In the genomic region with DNA sequence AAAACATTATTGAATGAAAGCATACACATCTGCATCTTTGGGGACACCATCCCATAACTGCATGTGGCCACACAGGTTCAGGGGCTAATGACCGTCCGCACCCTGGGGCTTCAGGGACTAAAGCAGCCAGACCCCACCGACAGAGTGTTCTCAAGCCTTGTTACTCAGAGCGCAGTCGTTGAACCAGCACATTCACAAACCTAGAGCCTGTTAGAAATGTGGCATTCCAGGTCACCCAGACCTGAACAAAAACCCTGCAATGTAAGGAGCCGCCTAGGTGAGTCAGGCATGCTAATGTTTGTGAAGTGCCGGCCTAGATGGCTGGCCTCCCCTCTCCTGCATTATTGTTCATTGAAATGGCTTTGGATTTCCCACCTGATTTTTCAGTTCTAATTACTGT, we compare ENCODE assay signal across 2 cellular contexts.
TF ChIP-seq lines count a peak whose summit lies in the region.

No MANE protein-coding gene starts in this region.

TF ChIP-seq in GM23338, 12 proteins besides CTCF, POLR2A, EP300 and RAD21:
- no peak for TF ChIP-seq CREB1 (CRISPR knock-in tag; IDR thresholded peaks at IDR 0.05; ENCODE audit: low read depth)
- no peak for TF ChIP-seq ZNF114 (CRISPR knock-in tag; IDR thresholded peaks at IDR 0.05)
- TF ChIP-seq JUNB (IDR thresholded peaks at IDR 0.05; ENCODE audit: unreplicated experiment) = no peak
- TF ChIP-seq ZNF331 (CRISPR knock-in tag; IDR thresholded peaks at IDR 0.05; ENCODE audit: low read depth) = no peak
- TF ChIP-seq NANOG (IDR thresholded peaks at IDR 0.05; ENCODE audit: borderline replicate concordance) = no peak
- no peak for TF ChIP-seq EZH2phosphoT487 (IDR thresholded peaks at IDR 0.05; ENCODE audit: unreplicated experiment)
- TF ChIP-seq, protein P1, sequence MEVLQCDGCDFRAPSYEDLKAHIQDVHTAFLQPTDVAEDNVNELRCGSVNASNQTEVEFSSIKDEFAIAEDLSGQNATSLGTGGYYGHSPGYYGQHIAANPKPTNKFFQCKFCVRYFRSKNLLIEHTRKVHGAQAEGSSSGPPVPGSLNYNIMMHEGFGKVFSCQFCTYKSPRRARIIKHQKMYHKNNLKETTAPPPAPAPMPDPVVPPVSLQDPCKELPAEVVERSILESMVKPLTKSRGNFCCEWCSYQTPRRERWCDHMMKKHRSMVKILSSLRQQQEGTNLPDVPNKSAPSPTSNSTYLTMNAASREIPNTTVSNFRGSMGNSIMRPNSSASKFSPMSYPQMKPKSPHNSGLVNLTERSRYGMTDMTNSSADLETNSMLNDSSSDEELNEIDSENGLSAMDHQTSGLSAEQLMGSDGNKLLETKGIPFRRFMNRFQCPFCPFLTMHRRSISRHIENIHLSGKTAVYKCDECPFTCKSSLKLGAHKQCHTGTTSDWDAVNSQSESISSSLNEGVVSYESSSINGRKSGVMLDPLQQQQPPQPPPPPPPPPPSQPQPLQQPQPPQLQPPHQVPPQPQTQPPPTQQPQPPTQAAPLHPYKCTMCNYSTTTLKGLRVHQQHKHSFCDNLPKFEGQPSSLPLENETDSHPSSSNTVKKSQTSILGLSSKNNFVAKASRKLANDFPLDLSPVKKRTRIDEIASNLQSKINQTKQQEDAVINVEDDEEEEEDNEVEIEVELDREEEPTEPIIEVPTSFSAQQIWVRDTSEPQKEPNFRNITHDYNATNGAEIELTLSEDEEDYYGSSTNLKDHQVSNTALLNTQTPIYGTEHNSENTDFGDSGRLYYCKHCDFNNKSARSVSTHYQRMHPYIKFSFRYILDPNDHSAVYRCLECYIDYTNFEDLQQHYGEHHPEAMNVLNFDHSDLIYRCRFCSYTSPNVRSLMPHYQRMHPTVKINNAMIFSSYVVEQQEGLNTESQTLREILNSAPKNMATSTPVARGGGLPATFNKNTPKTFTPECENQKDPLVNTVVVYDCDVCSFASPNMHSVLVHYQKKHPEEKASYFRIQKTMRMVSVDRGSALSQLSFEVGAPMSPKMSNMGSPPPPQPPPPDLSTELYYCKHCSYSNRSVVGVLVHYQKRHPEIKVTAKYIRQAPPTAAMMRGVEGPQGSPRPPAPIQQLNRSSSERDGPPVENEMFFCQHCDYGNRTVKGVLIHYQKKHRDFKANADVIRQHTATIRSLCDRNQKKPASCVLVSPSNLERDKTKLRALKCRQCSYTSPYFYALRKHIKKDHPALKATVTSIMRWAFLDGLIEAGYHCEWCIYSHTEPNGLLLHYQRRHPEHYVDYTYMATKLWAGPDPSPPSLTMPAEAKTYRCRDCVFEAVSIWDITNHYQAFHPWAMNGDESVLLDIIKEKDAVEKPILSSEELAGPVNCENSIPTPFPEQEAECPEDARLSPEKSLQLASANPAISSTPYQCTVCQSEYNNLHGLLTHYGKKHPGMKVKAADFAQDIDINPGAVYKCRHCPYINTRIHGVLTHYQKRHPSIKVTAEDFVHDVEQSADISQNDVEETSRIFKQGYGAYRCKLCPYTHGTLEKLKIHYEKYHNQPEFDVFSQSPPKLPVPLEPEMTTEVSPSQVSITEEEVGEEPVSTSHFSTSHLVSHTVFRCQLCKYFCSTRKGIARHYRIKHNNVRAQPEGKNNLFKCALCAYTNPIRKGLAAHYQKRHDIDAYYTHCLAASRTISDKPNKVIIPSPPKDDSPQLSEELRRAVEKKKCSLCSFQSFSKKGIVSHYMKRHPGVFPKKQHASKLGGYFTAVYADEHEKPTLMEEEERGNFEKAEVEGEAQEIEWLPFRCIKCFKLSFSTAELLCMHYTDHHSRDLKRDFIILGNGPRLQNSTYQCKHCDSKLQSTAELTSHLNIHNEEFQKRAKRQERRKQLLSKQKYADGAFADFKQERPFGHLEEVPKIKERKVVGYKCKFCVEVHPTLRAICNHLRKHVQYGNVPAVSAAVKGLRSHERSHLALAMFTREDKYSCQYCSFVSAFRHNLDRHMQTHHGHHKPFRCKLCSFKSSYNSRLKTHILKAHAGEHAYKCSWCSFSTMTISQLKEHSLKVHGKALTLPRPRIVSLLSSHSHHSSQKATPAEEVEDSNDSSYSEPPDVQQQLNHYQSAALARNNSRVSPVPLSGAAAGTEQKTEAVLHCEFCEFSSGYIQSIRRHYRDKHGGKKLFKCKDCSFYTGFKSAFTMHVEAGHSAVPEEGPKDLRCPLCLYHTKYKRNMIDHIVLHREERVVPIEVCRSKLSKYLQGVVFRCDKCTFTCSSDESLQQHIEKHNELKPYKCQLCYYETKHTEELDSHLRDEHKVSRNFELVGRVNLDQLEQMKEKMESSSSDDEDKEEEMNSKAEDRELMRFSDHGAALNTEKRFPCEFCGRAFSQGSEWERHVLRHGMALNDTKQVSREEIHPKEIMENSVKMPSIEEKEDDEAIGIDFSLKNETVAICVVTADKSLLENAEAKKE (CRISPR knock-in tag; IDR thresholded peaks at IDR 0.05) = no peak

TF ChIP-seq in HepG2, 621 proteins besides CTCF, POLR2A, EP300 and RAD21:
- TF ChIP-seq, protein P2, sequence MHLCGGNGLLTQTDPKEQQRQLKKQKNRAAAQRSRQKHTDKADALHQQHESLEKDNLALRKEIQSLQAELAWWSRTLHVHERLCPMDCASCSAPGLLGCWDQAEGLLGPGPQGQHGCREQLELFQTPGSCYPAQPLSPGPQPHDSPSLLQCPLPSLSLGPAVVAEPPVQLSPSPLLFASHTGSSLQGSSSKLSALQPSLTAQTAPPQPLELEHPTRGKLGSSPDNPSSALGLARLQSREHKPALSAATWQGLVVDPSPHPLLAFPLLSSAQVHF (CRISPR knock-in tag; IDR thresholded peaks at IDR 0.05) = no peak
- TF ChIP-seq MIER3 (CRISPR knock-in tag; IDR thresholded peaks at IDR 0.05; ENCODE audit: borderline replicate concordance) (no peak), KDM1A (CRISPR knock-in tag; IDR thresholded peaks at IDR 0.05) (no peak), JDP2 (CRISPR knock-in tag; IDR thresholded peaks at IDR 0.05; ENCODE audit: borderline replicate concordance) (no peak), CHD2 (IDR thresholded peaks at IDR 0.05; ENCODE audit: low read depth, low read length) (no peak), ZFP41 (CRISPR knock-in tag; IDR thresholded peaks at IDR 0.05; ENCODE audit: borderline replicate concordance) (no peak), NCOA2 (CRISPR knock-in tag; IDR thresholded peaks at IDR 0.05) (no peak), ATM (IDR thresholded peaks at IDR 0.05; ENCODE audit: borderline replicate concordance) (no peak), ZNF567 (CRISPR knock-in tag; IDR thresholded peaks at IDR 0.05; ENCODE audit: borderline replicate concordance) (no peak), NCOR1 (IDR thresholded peaks at IDR 0.05; ENCODE audit: borderline replicate concordance, low read length) (no peak), ZNF329 (CRISPR knock-in tag; IDR thresholded peaks at IDR 0.05; ENCODE audit: low read depth) (no peak), ZNF160 (CRISPR knock-in tag; IDR thresholded peaks at IDR 0.05) (no peak), ZBTB21 (CRISPR knock-in tag; IDR thresholded peaks at IDR 0.05) (no peak), RFX1 (IDR thresholded peaks at IDR 0.05) (no peak), ZFP36 (IDR thresholded peaks at IDR 0.05; ENCODE audit: borderline replicate concordance, low read depth, low read length, partially characterized antibody) (no peak), NFE2 (CRISPR knock-in tag; IDR thresholded peaks at IDR 0.05) (no peak)
- TF ChIP-seq, protein P3, sequence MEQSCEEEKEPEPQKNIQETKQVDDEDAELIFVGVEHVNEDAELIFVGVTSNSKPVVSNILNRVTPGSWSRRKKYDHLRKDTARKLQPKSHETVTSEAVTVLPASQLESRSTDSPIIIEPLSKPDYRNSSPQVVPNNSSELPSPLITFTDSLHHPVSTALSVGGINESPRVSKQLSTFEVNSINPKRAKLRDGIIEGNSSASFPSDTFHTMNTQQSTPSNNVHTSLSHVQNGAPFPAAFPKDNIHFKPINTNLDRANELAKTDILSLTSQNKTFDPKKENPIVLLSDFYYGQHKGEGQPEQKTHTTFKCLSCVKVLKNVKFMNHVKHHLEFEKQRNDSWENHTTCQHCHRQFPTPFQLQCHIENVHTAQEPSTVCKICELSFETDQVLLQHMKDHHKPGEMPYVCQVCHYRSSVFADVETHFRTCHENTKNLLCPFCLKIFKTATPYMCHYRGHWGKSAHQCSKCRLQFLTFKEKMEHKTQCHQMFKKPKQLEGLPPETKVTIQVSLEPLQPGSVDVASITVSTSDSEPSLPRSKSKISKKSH (CRISPR knock-in tag; IDR thresholded peaks at IDR 0.05; ENCODE audit: borderline replicate concordance) = no peak
- TF ChIP-seq, protein P4, sequence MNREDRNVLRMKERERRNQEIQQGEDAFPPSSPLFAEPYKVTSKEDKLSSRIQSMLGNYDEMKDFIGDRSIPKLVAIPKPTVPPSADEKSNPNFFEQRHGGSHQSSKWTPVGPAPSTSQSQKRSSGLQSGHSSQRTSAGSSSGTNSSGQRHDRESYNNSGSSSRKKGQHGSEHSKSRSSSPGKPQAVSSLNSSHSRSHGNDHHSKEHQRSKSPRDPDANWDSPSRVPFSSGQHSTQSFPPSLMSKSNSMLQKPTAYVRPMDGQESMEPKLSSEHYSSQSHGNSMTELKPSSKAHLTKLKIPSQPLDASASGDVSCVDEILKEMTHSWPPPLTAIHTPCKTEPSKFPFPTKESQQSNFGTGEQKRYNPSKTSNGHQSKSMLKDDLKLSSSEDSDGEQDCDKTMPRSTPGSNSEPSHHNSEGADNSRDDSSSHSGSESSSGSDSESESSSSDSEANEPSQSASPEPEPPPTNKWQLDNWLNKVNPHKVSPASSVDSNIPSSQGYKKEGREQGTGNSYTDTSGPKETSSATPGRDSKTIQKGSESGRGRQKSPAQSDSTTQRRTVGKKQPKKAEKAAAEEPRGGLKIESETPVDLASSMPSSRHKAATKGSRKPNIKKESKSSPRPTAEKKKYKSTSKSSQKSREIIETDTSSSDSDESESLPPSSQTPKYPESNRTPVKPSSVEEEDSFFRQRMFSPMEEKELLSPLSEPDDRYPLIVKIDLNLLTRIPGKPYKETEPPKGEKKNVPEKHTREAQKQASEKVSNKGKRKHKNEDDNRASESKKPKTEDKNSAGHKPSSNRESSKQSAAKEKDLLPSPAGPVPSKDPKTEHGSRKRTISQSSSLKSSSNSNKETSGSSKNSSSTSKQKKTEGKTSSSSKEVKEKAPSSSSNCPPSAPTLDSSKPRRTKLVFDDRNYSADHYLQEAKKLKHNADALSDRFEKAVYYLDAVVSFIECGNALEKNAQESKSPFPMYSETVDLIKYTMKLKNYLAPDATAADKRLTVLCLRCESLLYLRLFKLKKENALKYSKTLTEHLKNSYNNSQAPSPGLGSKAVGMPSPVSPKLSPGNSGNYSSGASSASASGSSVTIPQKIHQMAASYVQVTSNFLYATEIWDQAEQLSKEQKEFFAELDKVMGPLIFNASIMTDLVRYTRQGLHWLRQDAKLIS (CRISPR knock-in tag; IDR thresholded peaks at IDR 0.05) = no peak
- TF ChIP-seq, protein P5, sequence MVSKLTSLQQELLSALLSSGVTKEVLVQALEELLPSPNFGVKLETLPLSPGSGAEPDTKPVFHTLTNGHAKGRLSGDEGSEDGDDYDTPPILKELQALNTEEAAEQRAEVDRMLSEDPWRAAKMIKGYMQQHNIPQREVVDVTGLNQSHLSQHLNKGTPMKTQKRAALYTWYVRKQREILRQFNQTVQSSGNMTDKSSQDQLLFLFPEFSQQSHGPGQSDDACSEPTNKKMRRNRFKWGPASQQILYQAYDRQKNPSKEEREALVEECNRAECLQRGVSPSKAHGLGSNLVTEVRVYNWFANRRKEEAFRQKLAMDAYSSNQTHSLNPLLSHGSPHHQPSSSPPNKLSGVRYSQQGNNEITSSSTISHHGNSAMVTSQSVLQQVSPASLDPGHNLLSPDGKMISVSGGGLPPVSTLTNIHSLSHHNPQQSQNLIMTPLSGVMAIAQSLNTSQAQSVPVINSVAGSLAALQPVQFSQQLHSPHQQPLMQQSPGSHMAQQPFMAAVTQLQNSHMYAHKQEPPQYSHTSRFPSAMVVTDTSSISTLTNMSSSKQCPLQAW (CRISPR knock-in tag; IDR thresholded peaks at IDR 0.05) = no peak
